16 cellular contexts compared by ENCODE assay signal in the genomic region with DNA sequence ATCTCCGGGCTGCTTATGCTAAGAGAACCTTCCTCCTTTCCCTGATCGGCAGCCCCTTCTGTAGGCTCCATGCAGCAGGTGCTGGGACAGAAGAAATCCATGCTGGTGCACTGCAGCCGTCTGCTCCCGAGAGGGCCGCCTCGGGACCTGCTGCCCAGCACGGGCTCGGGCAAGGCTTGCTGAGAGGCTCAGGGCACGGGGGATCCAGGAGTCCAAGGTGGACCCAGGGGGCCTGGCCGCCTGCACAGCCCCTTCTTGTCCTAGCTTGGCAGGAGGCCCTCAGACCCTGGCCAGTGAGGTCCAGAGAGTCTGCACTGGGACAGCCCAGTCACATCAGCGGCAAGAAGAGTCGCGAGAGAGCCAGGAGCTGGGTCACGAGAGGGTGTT. TPM values are rescaled to one million over a fixed set of nuclear protein-coding genes. Genes with fewer than 3 reads are reported as not detected.
DNase-seq lines count a peak whose midpoint lies in the region; ATAC-seq lines count a peak whose summit lies in the region.
"Had no signal": no experiment of that assay in that cellular context is flagged by ENCODE, and none has a peak within 500 bp of the region (broad histone marks: within the 10 kb centered on the region; RNA-seq: fewer than 3 reads in every experiment).

No MANE protein-coding gene starts in this region.

- H2AFZ ChIP-seq in GM23248 = 0 out of 2 replicates have a peak overlapping the region, but pooled peaks have one; percentile 45

- H4K20me1 ChIP-seq in GM23248 (ENCODE audit: insufficient read depth) = no peaks in the 10 kb centered on the region

- peak overlapping the region; percentile 43 for H3K4me3 Mint-ChIP-seq in activated CD8-positive, alpha-beta memory T cell treated with anti-CD3 and anti-CD28 coated beads, Interleukin-2, amount 10 ng/mL, durations not matched to agents 7 days and 5 days
- H3K4me3 Mint-ChIP-seq in activated naive CD8-positive, alpha-beta T cell treated with anti-CD3 and anti-CD28 coated beads for 36 hours = peak overlapping the region; percentile 52

- no peaks in the 10 kb centered on the region for H3K9me2 ChIP-seq in GM23248 (ENCODE audit: insufficient read depth)

- H3K9me3 ChIP-seq in GM23248 (ENCODE audit: low read depth) = no peaks in the 10 kb centered on the region
- H3K9me3 ChIP-seq: ovary had no signal

- H3F3A ChIP-seq in GM23248 (ENCODE audit: insufficient read depth) = no peaks in the 10 kb centered on the region

- ATAC-seq in activated CD8-positive, alpha-beta memory T cell treated with anti-CD3 and anti-CD28 coated beads, Interleukin-2, amount 10 ng/mL, durations not matched to agents 7 days and 5 days = no peak
- ATAC-seq in HG02610 (IDR thresholded peaks at IDR 0.05; ENCODE audit: unreplicated experiment) = no peak

- no peak overlapping the region for H3K4me2 ChIP-seq in GM23248 (ENCODE audit: unreplicated experiment)

- H3K4me3 ChIP-seq in GM23248 = no peak overlapping the region
- H3K4me3 ChIP-seq: ovary had no signal

- peak overlapping the region; percentile 90 for H3K27ac Mint-ChIP-seq in activated CD8-positive, alpha-beta memory T cell treated with anti-CD3 and anti-CD28 coated beads, Interleukin-2, amount 10 ng/mL, durations not matched to agents 7 days and 5 days
- peak overlapping the region; percentile 88 for H3K27ac Mint-ChIP-seq in activated naive CD8-positive, alpha-beta T cell treated with anti-CD3 and anti-CD28 coated beads for 36 hours

- no peaks in the 10 kb centered on the region for H3K27me3 Mint-ChIP-seq in activated CD8-positive, alpha-beta memory T cell treated with anti-CD3 and anti-CD28 coated beads, Interleukin-2, amount 10 ng/mL, durations not matched to agents 7 days and 5 days
- no peaks in the 10 kb centered on the region for H3K27me3 Mint-ChIP-seq in activated naive CD8-positive, alpha-beta T cell treated with anti-CD3 and anti-CD28 coated beads for 36 hours

- CTCF ChIA-PET in activated CD8-positive, alpha-beta memory T cell treated with anti-CD3 and anti-CD28 coated beads, Interleukin-2, amount 10 ng/mL, durations not matched to agents 7 days and 5 days (lab: Charles Lee) = interaction anchor here (0.9 to 27.2 kb wide), 3 partner anchors 14 to 42 kb away, joined by 7 to 675 read pairs (median 8); a partner anchor contains a TSS

- intact Hi-C loops in posterior vena cava (cut with DNase I) = no loop called here

- WGBS in GM23248 (ENCODE audit: low coverage in 1 of 2, low lambda C conversion rate in 2 of 2, missing lambda C conversion rate in 2 of 2), 2 experiments = 90 to 91% methylated on average over 14 of the region's 14 CpGs

- in situ Hi-C loops in GM23248 (cut with MboI) = no loop called here

- no peaks in the 10 kb centered on the region for H3K79me2 ChIP-seq in GM23248 (ENCODE audit: insufficient read depth)

- H3K36me3 ChIP-seq in GM23248 (ENCODE audit: low read depth) = no peaks in the 10 kb centered on the region
- H3K36me3 ChIP-seq: ovary had no signal

- H3K4me1 ChIP-seq in GM23248 (ENCODE audit: insufficient read depth) = peaks cover 7% of the 10 kb centered on the region; the same call in 1 of the 2 replicates

- H3K4me1 Mint-ChIP-seq in activated CD8-positive, alpha-beta memory T cell treated with anti-CD3 and anti-CD28 coated beads, Interleukin-2, amount 10 ng/mL, durations not matched to agents 7 days and 5 days = peaks cover 74% of the 10 kb centered on the region
- H3K4me1 Mint-ChIP-seq in activated naive CD8-positive, alpha-beta T cell treated with anti-CD3 and anti-CD28 coated beads for 36 hours = peaks cover 85% of the 10 kb centered on the region

- peaks cover 7% of the 10 kb centered on the region for H3K36me3 Mint-ChIP-seq in activated CD8-positive, alpha-beta memory T cell treated with anti-CD3 and anti-CD28 coated beads, Interleukin-2, amount 10 ng/mL, durations not matched to agents 7 days and 5 days
- H3K36me3 Mint-ChIP-seq in activated naive CD8-positive, alpha-beta T cell treated with anti-CD3 and anti-CD28 coated beads for 36 hours = peaks cover 16% of the 10 kb centered on the region

- H3K27ac ChIP-seq in GM23248 = no peak overlapping the region
- H3K27ac ChIP-seq: ovary had no signal

- no peak for DNase-seq in activated CD8-positive, alpha-beta memory T cell treated with anti-CD3 and anti-CD28 coated beads, Interleukin-2, amount 10 ng/mL, durations not matched to agents 7 days and 5 days
- DNase-seq in activated CD8-positive, alpha-beta memory T cell treated with anti-CD3 and anti-CD28 coated beads, Interleukin-2, amount 50 U/mL, for 4 hours = no peak
- DNase-seq in GM23248 (no peak), posterior vena cava (ENCODE audit: low spot score) (peak; percentile 79), T-helper 9 cell (no peak), COLO668 (lab: John Stamatoyannopoulos, UW; ENCODE audit: unreplicated experiment) (no peak)
- no peak for DNase-seq in activated naive CD8-positive, alpha-beta T cell treated with anti-CD3 and anti-CD28 coated beads for 36 hours
- DNase-seq: DMS53, GOT3, KG1, mesenchymal stem cell, NCI-H146, NCI-H526, ovary, T1000 had no signal

- H3K9ac ChIP-seq in GM23248 = no peak overlapping the region

- no peaks in the 10 kb centered on the region for H3K27me3 ChIP-seq in GM23248 (replicated peaks; ENCODE audit: insufficient read depth)
- H3K27me3 ChIP-seq: ovary had no signal

- H3K9me3 Mint-ChIP-seq in activated CD8-positive, alpha-beta memory T cell treated with anti-CD3 and anti-CD28 coated beads, Interleukin-2, amount 10 ng/mL, durations not matched to agents 7 days and 5 days (ENCODE audit: low read depth) = peaks cover 5% of the 10 kb centered on the region
- H3K9me3 Mint-ChIP-seq in activated naive CD8-positive, alpha-beta T cell treated with anti-CD3 and anti-CD28 coated beads for 36 hours = peaks cover 10% of the 10 kb centered on the region

RNA-seq across cellular contexts. Expression of a gene that starts 13.3 kb away (rescaled TPM):
- 10 to 100 TPM; 32.0 to 53.6 TPM for total RNA-seq in activated CD8-positive, alpha-beta memory T cell treated with anti-CD3 and anti-CD28 coated beads, Interleukin-2, amount 10 ng/mL, durations not matched to agents 7 days and 5 days
- total RNA-seq in GM23248 (2014; rRNA removed; shearing (Covaris generic)) = 2.4 and 8.8 TPM in 2 replicates
- 3.1 and 3.3 TPM in 2 replicates for polyA plus RNA-seq in GM23248 (2016; fragmentation: Nextera tagmentation; extraction: Ambion mirVana)
- total RNA-seq in activated naive CD8-positive, alpha-beta T cell treated with anti-CD3 and anti-CD28 coated beads for 36 hours = 100 to 1,000 TPM; 274 to 279 TPM
- total RNA-seq in posterior vena cava = 1 to 10 TPM; 3.5 to 3.8 TPM

RNA-seq across cellular contexts. Expression of a gene that starts 20.2 kb away (rescaled TPM):
- total RNA-seq in activated CD8-positive, alpha-beta memory T cell treated with anti-CD3 and anti-CD28 coated beads, Interleukin-2, amount 10 ng/mL, durations not matched to agents 7 days and 5 days = 1 to 10 TPM; 1.9 to 6.4 TPM
- 0.25 TPM in 1 of 2 replicates, not detected in the other for total RNA-seq in GM23248 (2014; rRNA removed; shearing (Covaris generic))
- not detected in 2 replicates for polyA plus RNA-seq in GM23248 (2016; fragmentation: Nextera tagmentation; extraction: Ambion mirVana)
- 10 to 100 TPM; 22.1 to 23.3 TPM for total RNA-seq in activated naive CD8-positive, alpha-beta T cell treated with anti-CD3 and anti-CD28 coated beads for 36 hours
- total RNA-seq in posterior vena cava = not detected

RNA-seq across cellular contexts. Expression of a gene that starts 42.2 kb away (rescaled TPM):
- total RNA-seq in activated CD8-positive, alpha-beta memory T cell treated with anti-CD3 and anti-CD28 coated beads, Interleukin-2, amount 10 ng/mL, durations not matched to agents 7 days and 5 days = under 1 TPM; 0.09 to 0.15 TPM
- not detected in 2 replicates for total RNA-seq in GM23248 (2014; rRNA removed; shearing (Covaris generic))
- not detected in 2 replicates for polyA plus RNA-seq in GM23248 (2016; fragmentation: Nextera tagmentation; extraction: Ambion mirVana)
- under 1 TPM; 0.29 to 0.30 TPM for total RNA-seq in activated naive CD8-positive, alpha-beta T cell treated with anti-CD3 and anti-CD28 coated beads for 36 hours
- 1 to 10 TPM; 4.1 to 7.1 TPM for total RNA-seq in posterior vena cava

RNA-seq across cellular contexts. Expression of a gene that starts 50.1 kb away (rescaled TPM):
- 100 to 1,000 TPM; 131 to 180 TPM for total RNA-seq in activated CD8-positive, alpha-beta memory T cell treated with anti-CD3 and anti-CD28 coated beads, Interleukin-2, amount 10 ng/mL, durations not matched to agents 7 days and 5 days
- 120 and 129 TPM in 2 replicates for total RNA-seq in GM23248 (2014; rRNA removed; shearing (Covaris generic))
- polyA plus RNA-seq in GM23248 (2016; fragmentation: Nextera tagmentation; extraction: Ambion mirVana) = 93.3 and 94.2 TPM in 2 replicates
- 100 to 1,000 TPM; 229 to 231 TPM for total RNA-seq in activated naive CD8-positive, alpha-beta T cell treated with anti-CD3 and anti-CD28 coated beads for 36 hours
- total RNA-seq in posterior vena cava = 10 to 100 TPM; 68.0 to 71.4 TPM

Comparison
In these comparisons a context has a peak if more than half of its experiments do, and no peak if none do; other contexts are left out.
1. RNA of a gene that starts 13.3 kb away (total RNA-seq): 274 to 279 TPM in activated naive CD8-positive, alpha-beta T cell treated with anti-CD3 and anti-CD28 coated beads for 36 hours; 32.0 to 53.6 TPM in activated CD8-positive, alpha-beta memory T cell treated with anti-CD3 and anti-CD28 coated beads, Interleukin-2, amount 10 ng/mL, durations not matched to agents 7 days and 5 days, 2.4 to 8.8 TPM in GM23248 and 3.5 to 3.8 TPM in posterior vena cava; every median in the first group is over 4 times any median in the second.